In the genomic region with DNA sequence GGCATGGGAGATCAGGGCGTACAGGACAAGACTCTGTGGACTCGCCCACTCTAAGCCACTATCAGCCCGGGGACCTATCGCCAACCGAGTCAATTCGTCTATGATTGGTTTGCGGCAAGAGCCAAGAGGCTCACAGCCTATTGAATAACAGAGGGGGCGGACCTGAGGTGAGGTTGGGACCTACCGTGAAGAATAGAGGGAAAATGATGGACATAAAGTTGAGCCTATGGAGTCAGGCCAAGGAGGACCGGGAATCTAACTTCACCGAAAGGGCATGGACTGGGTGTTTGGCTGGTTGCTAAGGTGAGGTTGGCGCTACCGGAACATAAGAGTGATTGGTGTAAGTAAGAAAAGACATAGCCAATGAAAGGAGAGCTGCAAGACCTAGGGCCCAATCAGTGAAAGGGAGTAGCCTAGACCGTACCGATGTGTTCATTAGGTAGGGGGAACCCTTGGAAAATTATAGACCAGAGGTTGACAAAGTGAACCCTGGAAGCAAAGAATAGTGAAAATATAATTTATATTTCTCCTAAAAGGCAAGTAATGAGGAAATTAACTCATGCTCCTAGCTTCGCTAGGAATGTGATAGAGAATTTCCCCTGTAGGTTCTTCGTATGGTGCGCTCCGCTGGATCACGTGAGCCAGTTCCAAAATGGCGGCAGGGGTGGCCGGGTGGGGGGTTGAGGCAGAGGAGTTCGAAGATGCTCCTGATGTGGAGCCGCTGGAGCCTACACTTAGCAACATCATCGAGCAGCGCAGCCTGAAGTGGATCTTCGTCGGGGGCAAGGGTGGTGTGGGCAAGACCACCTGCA, we compare ENCODE assay signal across 8 cellular contexts. TPM values are rescaled to one million over a fixed set of nuclear protein-coding genes. Genes with fewer than 3 reads are reported as not detected.
A peak's percentile ranks its signal among the peaks of the same experiment; 100 is the strongest.
DNase-seq lines count a peak whose midpoint lies in the region; ATAC-seq and TF ChIP-seq lines count a peak whose summit lies in the region.

Gene GET3, plus strand, starts transcription at position 644 of the 812 bp plus-strand sequence. Its CDS starts 9 bp downstream, at position 653.

- H3K9me3 Mint-ChIP-seq in HFFc6: no peaks in the 10 kb centered on the region
- H3K9me3 Mint-ChIP-seq in activated naive CD8-positive, alpha-beta T cell (ENCODE audit: low read depth): no peaks in the 10 kb centered on the region

- no peaks in the 10 kb centered on the region for H3K36me3 ChIP-seq in testis (ENCODE audit: low read depth, missing control alignments)

- peaks cover 39% of the 10 kb centered on the region for H3K4me1 Mint-ChIP-seq in HFFc6 (ENCODE audit: low read depth)
- peaks cover 35% of the 10 kb centered on the region for H3K4me1 Mint-ChIP-seq in activated naive CD8-positive, alpha-beta T cell (ENCODE audit: low read depth)

- ATAC-seq in SK-N-SH treated with all-trans-retinoic acid at 6 μM for 48 hours (peak; percentile 94), omental fat pad (ENCODE audit: low FRiP score) (peak; percentile 98)

- peaks cover 4% of the 10 kb centered on the region for H3K27me3 Mint-ChIP-seq in HFFc6 (ENCODE audit: insufficient read depth)
- no peaks in the 10 kb centered on the region for H3K27me3 Mint-ChIP-seq in activated naive CD8-positive, alpha-beta T cell

- intact Hi-C loops in testis (cut with DNase I; ENCODE audit: low total_unique reads): loop anchor here (10.0 kb wide), 1 partner anchor 58 kb away; the partner anchor contains the start of gene JUNB

- H3K4me3 ChIP-seq in NB4 (ENCODE audit: low read depth, low read length) (peak within 1 kb of the TSS; percentile 93), testis (peak within 1 kb of the TSS; percentile 69 to 76)

- H3K4me1 ChIP-seq in testis: peaks cover 22% of the 10 kb centered on the region

- no peaks in the 10 kb centered on the region for H3K9me3 ChIP-seq in testis

- H3K27me3 ChIP-seq in testis: no peaks in the 10 kb centered on the region

- H3K4me3 Mint-ChIP-seq in HFFc6: peak within 1 kb of the TSS; percentile 100
- peak within 1 kb of the TSS; percentile 100 for H3K4me3 Mint-ChIP-seq in activated naive CD8-positive, alpha-beta T cell

- H3K36me3 Mint-ChIP-seq in HFFc6 (ENCODE audit: low read depth): peaks cover 22% of the 10 kb centered on the region
- peaks cover 4% of the 10 kb centered on the region for H3K36me3 Mint-ChIP-seq in activated naive CD8-positive, alpha-beta T cell

- TF ChIP-seq POLR2A in NB4 (IDR thresholded peaks at IDR 0.05; ENCODE audit: extremely low read depth, insufficient read length): peak; percentile 75
- no peak for TF ChIP-seq POLR2A in testis (IDR thresholded peaks at IDR 0.05)

- peak; percentile 100 for DNase-seq in GM04504 (ENCODE audit: low read depth)
- DNase-seq in HFFc6: peak; percentile 100
- peak; percentile 97 for DNase-seq in NB4 (ENCODE audit: low read depth)
- DNase-seq in glomerular visceral epithelial cell (ENCODE audit: extremely low spot score): peak; percentile 100
- peak; percentile 76 for DNase-seq in omental fat pad (ENCODE audit: low spot score)
- DNase-seq in testis: peak; percentile 98

- TF ChIP-seq CTCF in HFFc6 (IDR thresholded peaks at IDR 0.05) (no peak), NB4 (IDR thresholded peaks at IDR 0.05; ENCODE audit: low read depth, low read length) (no peak), omental fat pad (IDR thresholded peaks at IDR 0.05) (peak in 1 of 3 donors; percentile 13), testis (IDR thresholded peaks at IDR 0.05) (peak in 2 of 3 experiments; percentile 23 to 33)

- peak within 1 kb of the TSS; percentile 94 for H3K27ac Mint-ChIP-seq in HFFc6
- peak within 1 kb of the TSS; percentile 98 for H3K27ac Mint-ChIP-seq in activated naive CD8-positive, alpha-beta T cell

- WGBS in testis, 2 donors: 0 to 1% methylated on average over 28 of the region's 28 CpGs

- peak within 1 kb of the TSS; percentile 89 to 92 for H3K27ac ChIP-seq in testis

TF ChIP-seq in SK-N-SH treated with all-trans-retinoic acid at 6 μM for 48 hours, 23 proteins besides CTCF, POLR2A, EP300 and RAD21:
- TF ChIP-seq PPARA (CRISPR knock-in tag; IDR thresholded peaks at IDR 0.05; ENCODE audit: borderline replicate concordance) (no peak), ZNF8 (CRISPR knock-in tag; IDR thresholded peaks at IDR 0.05) (peak; percentile 13; the same call in 1 of the 2 replicates), ZNF70 (CRISPR knock-in tag; IDR thresholded peaks at IDR 0.05) (no peak), ZC3H10 (CRISPR knock-in tag; IDR thresholded peaks at IDR 0.05) (no peak), ARNTL (CRISPR knock-in tag; IDR thresholded peaks at IDR 0.05; ENCODE audit: borderline replicate concordance, low read depth) (no peak), ISL1 (CRISPR knock-in tag; IDR thresholded peaks at IDR 0.05) (no peak), RARB (CRISPR knock-in tag; IDR thresholded peaks at IDR 0.05) (no peak), ZFP3 (CRISPR knock-in tag; IDR thresholded peaks at IDR 0.05) (no peak)

RNA-seq across cellular contexts. Expression of gene GET3, which starts in this region (rescaled TPM):
- 100 to 1,000 TPM in 5 of 6 experiments, 10 to 100 TPM in 1; 97.0 to 116 (median 107) TPM for total RNA-seq in HFFc6 (2021; fragmentation: NEBNext Ultra II Directional; extraction: Animal tissue kit (Norgen Biotek cat#: 25700))
- total RNA-seq in omental fat pad: 10 to 100 TPM; 36.6 to 55.4 (median 48.9) TPM
- 100 to 1,000 TPM in 1 of 2 donors, 10 to 100 TPM in 1; 89.3 to 109 TPM for total RNA-seq in testis
- 134 TPM for polyA plus RNA-seq in testis (ENCODE audit: insufficient read depth, low read depth, low replicate concordance)

Comparison
In these comparisons a context has a peak if more than half of its experiments do, and no peak if none do; other contexts are left out.
1. Peak in every context shown above with its lines: DNase-seq, ATAC-seq, H3K4me3 ChIP-seq and H3K27ac ChIP-seq.
2. CTCF ChIP-seq: peak in testis (2 of 3); none in HFFc6 (single experiment) and NB4 (single experiment).